16 cellular contexts compared by ENCODE assay signal in the genomic region with DNA sequence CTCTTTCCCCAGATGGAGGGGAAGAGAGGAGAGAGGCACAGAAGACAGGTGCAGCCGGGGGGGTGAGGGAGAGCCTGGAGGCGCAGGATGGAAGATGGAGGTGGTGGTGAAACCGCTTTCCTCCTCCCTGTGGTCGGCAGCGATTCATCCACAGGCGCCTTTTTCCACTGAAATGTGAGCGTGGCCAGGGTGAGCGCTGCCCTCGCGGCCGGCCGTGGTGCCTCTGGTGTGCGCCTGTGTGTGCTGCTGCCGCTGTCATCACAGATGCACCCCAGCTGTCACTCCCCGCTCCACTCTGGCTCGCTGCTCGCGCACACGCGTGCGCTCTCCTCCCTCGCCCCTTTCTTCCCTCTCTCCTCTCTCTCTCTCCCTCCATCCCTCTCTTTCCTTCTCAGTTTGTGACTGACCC. TPM values are rescaled to one million over a fixed set of nuclear protein-coding genes. Genes with fewer than 3 reads are reported as not detected.
DNase-seq lines count a peak whose midpoint lies in the region; ATAC-seq and TF ChIP-seq lines count a peak whose summit lies in the region.
"Had no signal": no experiment of that assay in that cellular context is flagged by ENCODE, and none has a peak within 500 bp of the region (broad histone marks: within the 10 kb centered on the region; RNA-seq: fewer than 3 reads in every experiment).

TSS of gene LRTM2 (plus strand) at position 375 of the 409 bp plus-strand sequence. CDS start 7,584 bp downstream, outside the sequence.

- H4K20me1 ChIP-seq in neural cell (ENCODE audit: insufficient read depth), result no peaks in the 10 kb centered on the region

- H2AFZ ChIP-seq in neural cell (ENCODE audit: low read depth, low read length), result peak within 1 kb of the TSS; percentile 27

- intact Hi-C loops in aorta (cut with DNase I), result no loop called here

- TF ChIP-seq POLR2A in NB4 (IDR thresholded peaks at IDR 0.05; ENCODE audit: extremely low read depth, insufficient read length), result no peak

- H3K27ac Mint-ChIP-seq in effector memory CD8-positive, alpha-beta T cell, result peak within 1 kb of the TSS in 1 of 2 donors; percentile 44
- H3K27ac Mint-ChIP-seq: activated naive CD4-positive, alpha-beta T cell treated with anti-CD3 and anti-CD28 coated beads, Interleukin-2, amount 10 ng/mL, durations not matched to agents 7 days and 5 days; CD4-positive, CD25-positive, alpha-beta regulatory T cell had no signal

- H3K27me3 ChIP-seq in H7 (ENCODE audit: control insufficient read depth, insufficient read depth, low read length), result peaks cover 28% of the 10 kb centered on the region
- peaks cover 10% of the 10 kb centered on the region for H3K27me3 ChIP-seq in neural cell (ENCODE audit: insufficient read depth, low read depth, low read length)
- no peaks in the 10 kb centered on the region for H3K27me3 ChIP-seq in aorta (ENCODE audit: control insufficient read depth in 1 of 2, insufficient read depth in 2 of 2, low read length in 1 of 2)

- H3K79me2 ChIP-seq in neural cell (replicated peaks; ENCODE audit: insufficient read depth, low read length), result no peaks in the 10 kb centered on the region

- H3K4me2 ChIP-seq in neural cell (ENCODE audit: low read length), result peak within 1 kb of the TSS; percentile 39

- H3K4me1 Mint-ChIP-seq in effector memory CD8-positive, alpha-beta T cell (ENCODE audit: low read depth in 2 of 2), result peaks cover 3 to 12% of the 10 kb centered on the region in 2 donors

- TF ChIP-seq CTCF in NB4 (IDR thresholded peaks at IDR 0.05; ENCODE audit: low read depth, low read length) (no peak), neural cell (IDR thresholded peaks at IDR 0.05; ENCODE audit: poor library complexity, severe bottlenecking) (no peak)

- H3K9me3 Mint-ChIP-seq in effector memory CD8-positive, alpha-beta T cell, result no peaks in the 10 kb centered on the region
- H3K9me3 Mint-ChIP-seq: activated naive CD4-positive, alpha-beta T cell treated with anti-CD3 and anti-CD28 coated beads, Interleukin-2, amount 10 ng/mL, durations not matched to agents 7 days and 5 days; neural crest cell had no signal

- peaks cover 57 to 77% of the 10 kb centered on the region in 2 donors for H3K27me3 Mint-ChIP-seq in effector memory CD8-positive, alpha-beta T cell

- no peaks in the 10 kb centered on the region for H3F3A ChIP-seq in neural cell (ENCODE audit: insufficient read depth, low read length, poor library complexity, severe bottlenecking)

- H3K36me3 ChIP-seq in H7 (replicated peaks; ENCODE audit: control insufficient read depth, insufficient read depth, low read length), result no peaks in the 10 kb centered on the region
- H3K36me3 ChIP-seq in neural cell (ENCODE audit: insufficient read depth, low read length), result no peaks in the 10 kb centered on the region
- no peaks in the 10 kb centered on the region for H3K36me3 ChIP-seq in aorta (ENCODE audit: control insufficient read depth in 1 of 2, insufficient read depth in 2 of 2, low read length in 1 of 2)
- H3K36me3 ChIP-seq: gastroesophageal sphincter, WERI-Rb-1 had no signal

- H3K4me3 ChIP-seq in H7 (ENCODE audit: insufficient read depth, low read depth, low read length), result peak within 1 kb of the TSS; percentile 28; the same call in 1 of the 2 replicates
- no peak within 1 kb of the TSS for H3K4me3 ChIP-seq in NB4 (ENCODE audit: low read depth, low read length)
- peak within 1 kb of the TSS; percentile 49 for H3K4me3 ChIP-seq in neural cell (ENCODE audit: low read length)
- H3K4me3 ChIP-seq in aorta (ENCODE audit: low read length in 2 of 2), result no peak within 1 kb of the TSS
- H3K4me3 ChIP-seq: gastroesophageal sphincter had no signal

- peak within 1 kb of the TSS in 1 of 2 donors; percentile 46 for H3K4me3 Mint-ChIP-seq in effector memory CD8-positive, alpha-beta T cell
- H3K4me3 Mint-ChIP-seq: activated naive CD4-positive, alpha-beta T cell treated with anti-CD3 and anti-CD28 coated beads, Interleukin-2, amount 10 ng/mL, durations not matched to agents 7 days and 5 days; CD4-positive, CD25-positive, alpha-beta regulatory T cell had no signal

- no peaks in the 10 kb centered on the region for H3K4me1 ChIP-seq in aorta (ENCODE audit: control insufficient read depth in 1 of 2, insufficient read depth in 2 of 2, low read length in 2 of 2)

- peak within 1 kb of the TSS; percentile 41 for H3K9ac ChIP-seq in neural cell (ENCODE audit: low read length)

- no peaks in the 10 kb centered on the region for H3K36me3 Mint-ChIP-seq in effector memory CD8-positive, alpha-beta T cell (ENCODE audit: insufficient read depth)
- H3K36me3 Mint-ChIP-seq: activated naive CD4-positive, alpha-beta T cell treated with anti-CD3 and anti-CD28 coated beads, Interleukin-2, amount 10 ng/mL, durations not matched to agents 7 days and 5 days; CD4-positive, CD25-positive, alpha-beta regulatory T cell had no signal

- H3K9me3 ChIP-seq in neural cell (ENCODE audit: low read length) (no peaks in the 10 kb centered on the region), aorta (ENCODE audit: control insufficient read depth, low read length) (no peaks in the 10 kb centered on the region)
- H3K9me3 ChIP-seq: gastroesophageal sphincter had no signal

- TF ChIP-seq RAD21 in neural cell (conservative IDR thresholded peaks at IDR 0.05), result no peak

- no peak for TF ChIP-seq EP300 in neural cell (conservative IDR thresholded peaks at IDR 0.05; ENCODE audit: poor library complexity, severe bottlenecking)

- DNase-seq in H7 (no peak), NB4 (ENCODE audit: low read depth) (peak; percentile 34), aorta (no peak)
- no peak for DNase-seq in effector memory CD8-positive, alpha-beta T cell
- DNase-seq: activated naive CD4-positive, alpha-beta T cell treated with anti-CD3 and anti-CD28 coated beads, Interleukin-2, amount 10 ng/mL, durations not matched to agents 7 days and 5 days; CD4-positive, CD25-positive, alpha-beta regulatory T cell; stimulated activated naive CD4-positive, alpha-beta T cell treated with Interleukin-2 at 50 U/mL for 16 hours; WERI-Rb-1 had no signal

- no peak within 1 kb of the TSS for H3K27ac ChIP-seq in neural cell (ENCODE audit: low read length)
- no peak within 1 kb of the TSS for H3K27ac ChIP-seq in aorta (ENCODE audit: low read depth in 1 of 2, low read length in 2 of 2)
- H3K27ac ChIP-seq: gastroesophageal sphincter had no signal

- ATAC-seq in effector memory CD8-positive, alpha-beta T cell (replicated peaks), result peak; percentile 26
- ATAC-seq in HG03571 (IDR thresholded peaks at IDR 0.05; ENCODE audit: unreplicated experiment) (no peak), HG03342 (IDR thresholded peaks at IDR 0.05; ENCODE audit: unreplicated experiment) (no peak), aorta (ENCODE audit: low FRiP score) (no peak)
- ATAC-seq: gastroesophageal sphincter had no signal

- H3K9me2 ChIP-seq in neural cell (ENCODE audit: insufficient read depth, low read length), result no peaks in the 10 kb centered on the region

- WGBS in aorta, 2 donors, result 2 to 4% methylated on average over 21 to 22 of the region's 22 CpGs

TF ChIP-seq in neural cell, 6 proteins besides CTCF, POLR2A, EP300 and RAD21:
- no peak for TF ChIP-seq EZH2 (IDR thresholded peaks at IDR 0.05; ENCODE audit: borderline replicate concordance, insufficient read depth, low read length, poor library complexity, severe bottlenecking)
- no peak for TF ChIP-seq TAF1 (IDR thresholded peaks at IDR 0.05; ENCODE audit: low read depth)
- no peak for TF ChIP-seq SMC3 (conservative IDR thresholded peaks at IDR 0.05; ENCODE audit: poor library complexity)
- TF ChIP-seq MXI1 (conservative IDR thresholded peaks at IDR 0.05; ENCODE audit: poor library complexity, severe bottlenecking), result no peak
- TF ChIP-seq POLR2AphosphoS5 (IDR thresholded peaks at IDR 0.05), result no peak
- TF ChIP-seq, protein P1, sequence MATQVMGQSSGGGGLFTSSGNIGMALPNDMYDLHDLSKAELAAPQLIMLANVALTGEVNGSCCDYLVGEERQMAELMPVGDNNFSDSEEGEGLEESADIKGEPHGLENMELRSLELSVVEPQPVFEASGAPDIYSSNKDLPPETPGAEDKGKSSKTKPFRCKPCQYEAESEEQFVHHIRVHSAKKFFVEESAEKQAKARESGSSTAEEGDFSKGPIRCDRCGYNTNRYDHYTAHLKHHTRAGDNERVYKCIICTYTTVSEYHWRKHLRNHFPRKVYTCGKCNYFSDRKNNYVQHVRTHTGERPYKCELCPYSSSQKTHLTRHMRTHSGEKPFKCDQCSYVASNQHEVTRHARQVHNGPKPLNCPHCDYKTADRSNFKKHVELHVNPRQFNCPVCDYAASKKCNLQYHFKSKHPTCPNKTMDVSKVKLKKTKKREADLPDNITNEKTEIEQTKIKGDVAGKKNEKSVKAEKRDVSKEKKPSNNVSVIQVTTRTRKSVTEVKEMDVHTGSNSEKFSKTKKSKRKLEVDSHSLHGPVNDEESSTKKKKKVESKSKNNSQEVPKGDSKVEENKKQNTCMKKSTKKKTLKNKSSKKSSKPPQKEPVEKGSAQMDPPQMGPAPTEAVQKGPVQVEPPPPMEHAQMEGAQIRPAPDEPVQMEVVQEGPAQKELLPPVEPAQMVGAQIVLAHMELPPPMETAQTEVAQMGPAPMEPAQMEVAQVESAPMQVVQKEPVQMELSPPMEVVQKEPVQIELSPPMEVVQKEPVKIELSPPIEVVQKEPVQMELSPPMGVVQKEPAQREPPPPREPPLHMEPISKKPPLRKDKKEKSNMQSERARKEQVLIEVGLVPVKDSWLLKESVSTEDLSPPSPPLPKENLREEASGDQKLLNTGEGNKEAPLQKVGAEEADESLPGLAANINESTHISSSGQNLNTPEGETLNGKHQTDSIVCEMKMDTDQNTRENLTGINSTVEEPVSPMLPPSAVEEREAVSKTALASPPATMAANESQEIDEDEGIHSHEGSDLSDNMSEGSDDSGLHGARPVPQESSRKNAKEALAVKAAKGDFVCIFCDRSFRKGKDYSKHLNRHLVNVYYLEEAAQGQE (IDR thresholded peaks at IDR 0.05; ENCODE audit: borderline replicate concordance), result no peak

RNA-seq across cellular contexts. Expression of gene LRTM2, which starts in this region (rescaled TPM):
- 0.42 TPM in 1 of 2 replicates, not detected in the other for total RNA-seq in H7 (2014; rRNA removed; shearing (Covaris generic))
- polyA plus RNA-seq in neural cell (2.4 and 4.1 TPM in 2 replicates), aorta (not detected)
- 0.93 TPM in 1 of 2 replicates, not detected in the other for polyA minus RNA-seq in neural cell
- not detected for total RNA-seq in aorta
- total RNA-seq: CD4-positive, CD25-positive, alpha-beta regulatory T cell; endothelial cell of umbilical vein; gastroesophageal sphincter; lower leg skin; OCI-LY7 had no signal
- polyA plus RNA-seq: CD4-positive, CD25-positive, alpha-beta regulatory T cell; endothelial cell of umbilical vein had no signal

Comparison
In these comparisons a context has a peak if more than half of its experiments do, and no peak if none do; other contexts are left out.
1. H3K4me3 ChIP-seq: peak in H7 (single experiment) and neural cell (single experiment); none in NB4 (single experiment) and aorta (0 of 2).